8 cellular contexts compared by ENCODE assay signal in the genomic region with DNA sequence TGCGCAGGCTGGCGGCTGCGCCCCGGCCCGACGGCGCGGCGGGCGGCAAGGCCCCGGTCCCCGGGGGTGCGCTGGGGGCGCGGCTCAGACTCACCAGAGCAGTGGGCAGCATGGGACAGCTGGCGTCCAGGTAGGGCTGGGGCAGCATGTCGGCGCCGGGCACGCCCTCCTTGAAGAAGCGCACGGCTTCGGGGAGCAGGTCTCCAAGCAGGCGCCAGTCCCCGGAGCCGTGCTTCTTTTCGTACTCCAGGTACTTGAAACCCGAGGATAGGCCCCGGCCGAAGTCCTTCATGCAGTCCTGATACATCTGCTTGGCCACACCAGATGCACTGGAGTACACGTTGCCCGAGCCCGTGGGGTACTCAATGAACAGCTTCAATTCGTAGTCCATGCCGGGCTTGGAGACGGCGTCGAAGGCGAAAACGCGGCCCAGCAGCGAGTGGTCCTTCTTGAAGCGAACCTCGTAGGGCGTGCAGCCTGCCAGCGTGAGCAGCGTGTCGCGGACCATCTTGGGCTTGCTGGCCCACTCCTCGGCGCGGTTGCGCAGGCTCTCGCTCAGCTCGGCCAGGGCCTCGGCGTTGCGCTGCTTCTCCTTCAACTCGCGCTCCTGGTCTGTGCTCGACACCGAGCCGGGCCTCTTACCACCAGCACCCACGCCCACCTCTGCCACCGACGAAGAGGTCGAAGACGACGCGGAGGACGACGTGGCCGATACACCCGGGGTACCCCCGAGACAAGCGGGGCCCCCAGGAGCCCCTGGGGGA. TPM values are rescaled to one million over a fixed set of nuclear protein-coding genes. Genes with fewer than 3 reads are reported as not detected.
DNase-seq lines count a peak whose midpoint lies in the region; ATAC-seq lines count a peak whose summit lies in the region.

No MANE protein-coding gene starts in this region.

- H3K4me1 ChIP-seq in mesodermal cell (ENCODE audit: control insufficient read depth, insufficient read depth, low read length, poor library complexity, severe bottlenecking): peaks cover 26% of the 10 kb centered on the region
- H3K4me1 ChIP-seq in urinary bladder (ENCODE audit: insufficient read depth): peaks cover 2% of the 10 kb centered on the region

- in situ Hi-C loops in G401 (cut with HindIII; ENCODE audit: low sequenced_read_pairs): no loop called here

- H3K36me3 ChIP-seq in mesodermal cell (ENCODE audit: control insufficient read depth, insufficient read depth, low read length) (peaks cover 26% of the 10 kb centered on the region), urinary bladder (ENCODE audit: insufficient read depth) (no peaks in the 10 kb centered on the region)

- ATAC-seq in HG02642 (IDR thresholded peaks at IDR 0.05; ENCODE audit: poor library complexity, unreplicated experiment): no peak
- ATAC-seq in GM21381 (IDR thresholded peaks at IDR 0.05; ENCODE audit: unreplicated experiment): no peak

- H3K4me3 ChIP-seq in mesodermal cell (ENCODE audit: extremely low read depth, insufficient read depth, low read length, poor library complexity, severe bottlenecking) (peak overlapping the region; percentile 68), urinary bladder (ENCODE audit: low read depth, low read length) (peak overlapping the region; percentile 93)

- H3K27ac ChIP-seq in cingulate gyrus (ENCODE audit: low read depth, low read length): peak overlapping the region; percentile 75
- H3K27ac ChIP-seq in mesodermal cell (ENCODE audit: low read depth, low read length, severe bottlenecking): peak overlapping the region; percentile 95
- H3K27ac ChIP-seq in urinary bladder (ENCODE audit: low read depth): peak overlapping the region; percentile 99

- no peaks in the 10 kb centered on the region for H3K9me3 ChIP-seq in mesodermal cell (ENCODE audit: control insufficient read depth, low read length)

- DNase-seq in G401 (ENCODE audit: low spot score) (peak; percentile 53), NCI-H526 (lab: John Stamatoyannopoulos, UW) (peak; percentile 49 to 87), mesenteric fat pad (ENCODE audit: low spot score) (no peak)

- WGBS in mesodermal cell (ENCODE audit: insufficient coverage in 2 of 2), 2 experiments: 5 to 7% methylated on average over 58 to 70 of the region's 76 CpGs
- 16% methylated on average over 76 of the region's 76 CpGs for WGBS in urinary bladder

RNA-seq across cellular contexts. Expression of gene IRF2BPL, which starts 2.2 kb away (rescaled TPM):
- total RNA-seq in G401 (2014; rRNA removed; shearing (Covaris generic)): 57.2 and 59.4 TPM in 2 replicates
- polyA plus RNA-seq in mesodermal cell (2013, experiment 1 of 2): 60.3 TPM
- polyA plus RNA-seq in mesodermal cell (2013, experiment 2 of 2): 43.8 TPM
- total RNA-seq in urinary bladder (26.4 TPM), mesenteric fat pad (51.9 TPM)
- polyA plus RNA-seq in urinary bladder: 65.3 TPM
